In genomic region chr16:29290631-29291247, GRCh38 we compare ENCODE assay signal across 8 cellular contexts.
DNase-seq lines count a peak whose midpoint lies in the region; ATAC-seq and TF ChIP-seq lines count a peak whose summit lies in the region.

No MANE protein-coding gene starts in this region.

- TF ChIP-seq CTCF in cardiac muscle cell (IDR thresholded peaks at IDR 0.05; ENCODE audit: low read depth, low read length) (no peak), prostate gland (IDR thresholded peaks at IDR 0.05) (no peak)

- no peaks in the 10 kb centered on the region for H3K36me3 ChIP-seq in cardiac muscle cell
- no peaks in the 10 kb centered on the region for H3K36me3 ChIP-seq in prostate gland

- peak overlapping the region; percentile 60 for H3K27ac ChIP-seq in cardiac muscle cell
- peak overlapping the region; percentile 62 to 66 for H3K27ac ChIP-seq in prostate gland

- DNase-seq in NCI-H748 (lab: John Stamatoyannopoulos, UW; ENCODE audit: unreplicated experiment) (peak; percentile 3), NCI-H748 treated with DMSO at 0.1 percent for 48 hours (lab: John Stamatoyannopoulos, UW) (no peak), SK-MEL-5 (ENCODE audit: low read depth, low spot score) (peak; percentile 80), cardiac muscle cell (ENCODE audit: low read depth in 1 of 2, low spot score in 1 of 2) (peak; percentile 84 to 94), prostate gland (ENCODE audit: low spot score) (peak; percentile 93), ureter (ENCODE audit: low spot score) (peak; percentile 98)
- peak; percentile 38 for DNase-seq in activated naive CD4-positive, alpha-beta T cell treated with anti-CD3 and anti-CD28 coated beads, Interleukin-2, amount 50 U/mL, for 16 hours

- H3K4me3 ChIP-seq in cardiac muscle cell = no peak overlapping the region
- H3K4me3 ChIP-seq in prostate gland = no peak overlapping the region

- in situ Hi-C loops in SK-MEL-5 (cut with HindIII; ENCODE audit: low pct_unique_long_range_greater_than_20kb, low sequenced_read_pairs) = no loop called here

- peak; percentile 35 for TF ChIP-seq POLR2A in prostate gland (IDR thresholded peaks at IDR 0.05)

- H3K9me3 ChIP-seq in cardiac muscle cell (ENCODE audit: low read depth) (no peaks in the 10 kb centered on the region), prostate gland (no peaks in the 10 kb centered on the region)

- ATAC-seq in HG03097 (IDR thresholded peaks at IDR 0.05; ENCODE audit: low FRiP score, unreplicated experiment) = peak; percentile 68

- intact Hi-C loops in prostate gland (cut with DNase I) = no loop called here

- H3K4me1 ChIP-seq in cardiac muscle cell (ENCODE audit: low read depth) (peaks cover 14% of the 10 kb centered on the region), prostate gland (replicated peaks) (no peaks in the 10 kb centered on the region)

- no peaks in the 10 kb centered on the region for H3K27me3 ChIP-seq in cardiac muscle cell
- H3K27me3 ChIP-seq in prostate gland (replicated peaks; ENCODE audit: insufficient read depth) = no peaks in the 10 kb centered on the region

- WGBS in prostate gland = 26% methylated on average over 17 of the region's 24 CpGs
